ENCODE assay signal across 8 cellular contexts in genomic region chr11:57321996-57322880, GRCh38. TPM values are rescaled to one million over a fixed set of nuclear protein-coding genes. Genes with fewer than 3 reads are reported as not detected.
DNase-seq lines count a peak whose midpoint lies in the region; ATAC-seq and TF ChIP-seq lines count a peak whose summit lies in the region.

No MANE protein-coding gene starts in this region.

- no peaks in the 10 kb centered on the region for H3K9me3 Mint-ChIP-seq in naive thymus-derived CD8-positive, alpha-beta T cell

- no peak overlapping the region for H2AFZ ChIP-seq in Karpas-422 (ENCODE audit: low read length)

- H3K27me3 Mint-ChIP-seq in naive thymus-derived CD8-positive, alpha-beta T cell = no peaks in the 10 kb centered on the region

- peaks cover 5% of the 10 kb centered on the region; the same call in 1 of the 2 replicates for H3K36me3 ChIP-seq in Karpas-422 (ENCODE audit: insufficient read depth, low read length)

- H3K4me3 ChIP-seq in fibroblast of pulmonary artery (replicated peaks; ENCODE audit: low read depth, low read length) = peak overlapping the region; percentile 94
- H3K4me3 ChIP-seq in Karpas-422 (ENCODE audit: low read length) = no peak overlapping the region

- H3K27ac Mint-ChIP-seq in naive thymus-derived CD8-positive, alpha-beta T cell = peak overlapping the region in 9 of 10 donors; percentile 16 to 89 (median 53)

- no peaks in the 10 kb centered on the region for H3K9me3 ChIP-seq in Karpas-422 (ENCODE audit: low read length)

- POLR2A ChIA-PET in naive thymus-derived CD8-positive, alpha-beta T cell (lab: Charles Lee) = interaction anchor here (4.8 kb wide), 1 partner anchor 14 kb away, joined by 96 read pairs; the partner anchor contains the start of genes P2RX3 and SSRP1

- no peak for TF ChIP-seq CTCF in VCaP (conservative IDR thresholded peaks at IDR 0.05)
- no peak for TF ChIP-seq CTCF in fibroblast of pulmonary artery (IDR thresholded peaks at IDR 0.05; ENCODE audit: low read length, missing control alignments)

- H3K27ac ChIP-seq in VCaP (peak overlapping the region; percentile 88), Karpas-422 (ENCODE audit: low read length) (no peak overlapping the region)

- ATAC-seq in naive thymus-derived CD8-positive, alpha-beta T cell = no peak
- ATAC-seq in HG03521 (IDR thresholded peaks at IDR 0.05; ENCODE audit: unreplicated experiment) = no peak

- H3K4me3 Mint-ChIP-seq in naive thymus-derived CD8-positive, alpha-beta T cell = peak overlapping the region in 8 of 10 donors; percentile 2 to 89 (median 76)

- peaks cover 33% of the 10 kb centered on the region for H3K79me2 ChIP-seq in Karpas-422 (ENCODE audit: low read length)

- H3K4me1 ChIP-seq in Karpas-422 (ENCODE audit: low read length) = peaks cover 38% of the 10 kb centered on the region

- H3K36me3 Mint-ChIP-seq in naive thymus-derived CD8-positive, alpha-beta T cell = peaks cover 0 to 17% (median 2%) of the 10 kb centered on the region in 3 donors

- H3K4me2 ChIP-seq in Karpas-422 (ENCODE audit: low read depth, low read length, poor library complexity, severe bottlenecking) = no peak overlapping the region

- no peaks in the 10 kb centered on the region for H4K20me1 ChIP-seq in Karpas-422 (ENCODE audit: insufficient read depth, low read depth, low read length)

- peak; percentile 63 for DNase-seq in COLO668 (lab: John Stamatoyannopoulos, UW; ENCODE audit: unreplicated experiment)
- peak in 57 of 76 experiments; percentile 8 to 72 (median 36) for DNase-seq in HUDEP-2 (lab: John Stamatoyannopoulos, UW; ENCODE audit: unreplicated experiment in 76 of 76)
- DNase-seq in fibroblast of pulmonary artery (ENCODE audit: low read depth) = peak; percentile 99
- DNase-seq in naive thymus-derived CD8-positive, alpha-beta T cell = no peak
- DNase-seq in Karpas-422 = no peak
- no peak for DNase-seq in inferior parietal cortex (ENCODE audit: extremely low spot score)

- no peak overlapping the region for H3K9ac ChIP-seq in Karpas-422 (ENCODE audit: low read length)

- H3K4me1 Mint-ChIP-seq in naive thymus-derived CD8-positive, alpha-beta T cell = peaks cover 35 to 52% (median 43%) of the 10 kb centered on the region in 4 donors

- H3K27me3 ChIP-seq in Karpas-422 (ENCODE audit: low read length) = no peaks in the 10 kb centered on the region

- no peaks in the 10 kb centered on the region for H3K9me2 ChIP-seq in Karpas-422 (replicated peaks; ENCODE audit: insufficient read depth, low read length)

RNA-seq across cellular contexts. Expression of gene TNKS1BP1, which starts 2.5 kb away (rescaled TPM):
- 10 to 100 TPM; 18.8 to 20.9 TPM for total RNA-seq in naive thymus-derived CD8-positive, alpha-beta T cell
- polyA plus RNA-seq in naive thymus-derived CD8-positive, alpha-beta T cell = 1 to 10 TPM in 2 of 3 donors, under 1 TPM in 1; 0.97 to 6.7 (median 2.5) TPM
- 11.6 and 21.9 TPM in 2 replicates for total RNA-seq in Karpas-422 (2014; rRNA removed; shearing (Covaris generic); ENCODE audit: low replicate concordance)

RNA-seq across cellular contexts. Expression of gene SSRP1, which starts 13.5 kb away (rescaled TPM):
- total RNA-seq in naive thymus-derived CD8-positive, alpha-beta T cell = 10 to 100 TPM; 72.7 to 74.5 TPM
- 10 to 100 TPM; 35.9 to 41.0 (median 38.0) TPM for polyA plus RNA-seq in naive thymus-derived CD8-positive, alpha-beta T cell
- 79.9 and 111 TPM in 2 replicates for total RNA-seq in Karpas-422 (2014; rRNA removed; shearing (Covaris generic); ENCODE audit: low replicate concordance)

RNA-seq across cellular contexts. Expression of gene P2RX3, which starts 15.9 kb away (rescaled TPM):
- total RNA-seq in naive thymus-derived CD8-positive, alpha-beta T cell = not detected
- not detected for polyA plus RNA-seq in naive thymus-derived CD8-positive, alpha-beta T cell
- total RNA-seq in Karpas-422 (2014; rRNA removed; shearing (Covaris generic); ENCODE audit: low replicate concordance) = not detected in 2 replicates

RNA-seq across cellular contexts. Expression of gene PRG3, which starts 58.7 kb away (rescaled TPM):
- total RNA-seq in naive thymus-derived CD8-positive, alpha-beta T cell = not detected
- polyA plus RNA-seq in naive thymus-derived CD8-positive, alpha-beta T cell = not detected
- total RNA-seq in Karpas-422 (2014; rRNA removed; shearing (Covaris generic); ENCODE audit: low replicate concordance) = not detected in 2 replicates

Comparison
In these comparisons a context has a peak if more than half of its experiments do, and no peak if none do; other contexts are left out.
1. DNase-seq: peak in COLO668 (single experiment), HUDEP-2 (57 of 76) and fibroblast of pulmonary artery (single experiment); none in naive thymus-derived CD8-positive, alpha-beta T cell (0 of 10), Karpas-422 (single experiment) and inferior parietal cortex (single experiment).